In genomic region chr12:2689879-2690278, GRCh38 we compare ENCODE assay signal across 15 cellular contexts.
A peak's percentile ranks its signal among the peaks of the same experiment; 100 is the strongest.
DNase-seq lines count a peak whose midpoint lies in the region; ATAC-seq lines count a peak whose summit lies in the region.
"Had no signal": no experiment of that assay in that cellular context is flagged by ENCODE, and none has a peak within 500 bp of the region (broad histone marks: within the 10 kb centered on the region; RNA-seq: fewer than 3 reads in every experiment).

No MANE protein-coding gene starts in this region.

- ATAC-seq in activated CD8-positive, alpha-beta T cell treated with anti-CD3 and anti-CD28 coated beads, Interleukin-2, amount 10 ng/mL, durations not matched to agents 7 days and 5 days, result no peak
- no peak for ATAC-seq in stimulated activated naive CD8-positive, alpha-beta T cell treated with anti-CD3 and anti-CD28 coated beads, Interleukin-15, amount 100 ng/mL, for 72 hours

- no peak overlapping the region for H3K27ac Mint-ChIP-seq in activated CD8-positive, alpha-beta T cell treated with anti-CD3 and anti-CD28 coated beads, Interleukin-2, amount 10 ng/mL, durations not matched to agents 7 days and 5 days
- H3K27ac Mint-ChIP-seq in stimulated activated naive CD8-positive, alpha-beta T cell treated with anti-CD3 and anti-CD28 coated beads, Interleukin-15, amount 100 ng/mL, for 72 hours, result peak overlapping the region in 1 of 2 donors; percentile 15

- CTCF ChIA-PET in activated CD8-positive, alpha-beta T cell treated with anti-CD3 and anti-CD28 coated beads, Interleukin-2, amount 10 ng/mL, durations not matched to agents 7 days and 5 days (lab: Charles Lee), result interaction anchor here (2.4 to 4.5 kb wide), 3 partner anchors 62 to 123 kb away, joined by 11 to 44 read pairs (median 12); partner anchors contain the start of gene ITFG2

- H3K36me3 Mint-ChIP-seq in activated CD8-positive, alpha-beta T cell treated with anti-CD3 and anti-CD28 coated beads, Interleukin-2, amount 10 ng/mL, durations not matched to agents 7 days and 5 days (ENCODE audit: low read depth), result peaks cover 4% of the 10 kb centered on the region

- peaks cover 42% of the 10 kb centered on the region for H3K4me1 Mint-ChIP-seq in activated CD8-positive, alpha-beta T cell treated with anti-CD3 and anti-CD28 coated beads, Interleukin-2, amount 10 ng/mL, durations not matched to agents 7 days and 5 days (ENCODE audit: low read depth)
- peaks cover 54% of the 10 kb centered on the region for H3K4me1 Mint-ChIP-seq in stimulated activated naive CD8-positive, alpha-beta T cell treated with anti-CD3 and anti-CD28 coated beads, Interleukin-15, amount 100 ng/mL, for 72 hours

- peaks cover 4% of the 10 kb centered on the region for H3K27me3 Mint-ChIP-seq in activated CD8-positive, alpha-beta T cell treated with anti-CD3 and anti-CD28 coated beads, Interleukin-2, amount 10 ng/mL, durations not matched to agents 7 days and 5 days (ENCODE audit: low read depth)
- H3K27me3 Mint-ChIP-seq in stimulated activated naive CD8-positive, alpha-beta T cell treated with anti-CD3 and anti-CD28 coated beads, Interleukin-15, amount 100 ng/mL, for 72 hours, result no peaks in the 10 kb centered on the region

- no peaks in the 10 kb centered on the region for H3K9me3 Mint-ChIP-seq in activated CD8-positive, alpha-beta T cell treated with anti-CD3 and anti-CD28 coated beads, Interleukin-2, amount 10 ng/mL, durations not matched to agents 7 days and 5 days (ENCODE audit: insufficient read depth)
- no peaks in the 10 kb centered on the region for H3K9me3 Mint-ChIP-seq in stimulated activated naive CD8-positive, alpha-beta T cell treated with anti-CD3 and anti-CD28 coated beads, Interleukin-15, amount 100 ng/mL, for 72 hours

- DNase-seq in activated CD8-positive, alpha-beta memory T cell treated with anti-CD3 and anti-CD28 coated beads, Interleukin-2, amount 50 U/mL, for 48 hours, result peak; percentile 48
- DNase-seq in activated CD8-positive, alpha-beta memory T cell treated with anti-CD3 and anti-CD28 coated beads, Interleukin-2, amount 50 U/mL, for 4 hours, result no peak
- DNase-seq in activated CD8-positive, alpha-beta T cell treated with anti-CD3 and anti-CD28 coated beads, Interleukin-2, amount 10 ng/mL, durations not matched to agents 7 days and 5 days, result no peak
- DNase-seq in islet precursor cell (peak; percentile 38), NCI-H82 (lab: John Stamatoyannopoulos, UW) (no peak), dermis blood vessel endothelial cell (no peak), COLO668 (lab: John Stamatoyannopoulos, UW; ENCODE audit: unreplicated experiment) (no peak)
- no peak for DNase-seq in stimulated activated naive CD8-positive, alpha-beta T cell treated with anti-CD3 and anti-CD28 coated beads, Interleukin-15, amount 100 ng/mL, for 72 hours
- DNase-seq: Calu3, cerebellar nuclear complex, mesenchymal stem cell, NCI-H1417 treated with DMSO at 0.1 percent for 48 hours, NCI-H345, sigmoid colon, upper lobe of left lung had no signal

- POLR2A ChIA-PET in activated CD8-positive, alpha-beta T cell treated with anti-CD3 and anti-CD28 coated beads, Interleukin-2, amount 10 ng/mL, durations not matched to agents 7 days and 5 days (lab: Charles Lee), result no interaction called here

- peak overlapping the region; percentile 39 for H3K4me3 Mint-ChIP-seq in activated CD8-positive, alpha-beta T cell treated with anti-CD3 and anti-CD28 coated beads, Interleukin-2, amount 10 ng/mL, durations not matched to agents 7 days and 5 days
- H3K4me3 Mint-ChIP-seq in stimulated activated naive CD8-positive, alpha-beta T cell treated with anti-CD3 and anti-CD28 coated beads, Interleukin-15, amount 100 ng/mL, for 72 hours, result peak overlapping the region; percentile 93

Comparison
In these comparisons a context has a peak if more than half of its experiments do, and no peak if none do; other contexts are left out.
1. DNase-seq: peak in activated CD8-positive, alpha-beta memory T cell treated with anti-CD3 and anti-CD28 coated beads, Interleukin-2, amount 50 U/mL, for 48 hours (single experiment) and islet precursor cell (single experiment); none in activated CD8-positive, alpha-beta memory T cell treated with anti-CD3 and anti-CD28 coated beads, Interleukin-2, amount 50 U/mL, for 4 hours (single experiment), activated CD8-positive, alpha-beta T cell treated with anti-CD3 and anti-CD28 coated beads, Interleukin-2, amount 10 ng/mL, durations not matched to agents 7 days and 5 days (single experiment), stimulated activated naive CD8-positive, alpha-beta T cell treated with anti-CD3 and anti-CD28 coated beads, Interleukin-15, amount 100 ng/mL, for 72 hours (0 of 2), NCI-H82 (single experiment), dermis blood vessel endothelial cell (single experiment) and COLO668 (single experiment).